In the genomic region with DNA sequence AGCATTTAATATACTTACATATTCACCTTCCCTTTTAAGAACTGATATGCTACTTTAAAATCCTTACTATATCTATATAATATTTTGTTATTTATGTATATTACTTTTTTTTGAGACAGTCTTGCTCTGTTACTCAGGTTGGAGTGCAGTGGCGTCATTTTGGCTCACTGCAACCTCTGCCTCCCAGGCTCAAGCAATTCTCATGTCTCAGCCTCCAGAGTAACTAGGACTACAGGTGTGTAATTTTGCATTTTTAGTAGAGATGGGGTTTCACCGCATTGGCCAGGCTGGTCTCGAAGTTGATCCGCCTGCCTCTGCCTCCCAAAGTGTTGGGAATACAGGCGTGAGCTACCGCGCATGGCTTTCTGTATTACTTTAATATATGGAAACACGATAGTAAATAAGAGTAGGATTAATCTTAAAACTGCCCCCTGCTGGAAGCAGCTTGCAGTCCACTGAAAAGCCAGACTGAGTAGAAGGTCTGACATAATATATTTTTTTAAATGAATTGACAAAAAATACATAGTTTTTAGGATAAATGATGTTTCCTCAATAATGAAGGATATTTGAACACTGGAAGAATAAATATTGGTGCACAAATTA, we compare ENCODE assay signal across 2 cellular contexts.
TF ChIP-seq lines count a peak whose summit lies in the region.

No MANE protein-coding gene starts in this region.

TF ChIP-seq in GM23338, 12 proteins besides CTCF, POLR2A, EP300 and RAD21:
- TF ChIP-seq, protein P1, sequence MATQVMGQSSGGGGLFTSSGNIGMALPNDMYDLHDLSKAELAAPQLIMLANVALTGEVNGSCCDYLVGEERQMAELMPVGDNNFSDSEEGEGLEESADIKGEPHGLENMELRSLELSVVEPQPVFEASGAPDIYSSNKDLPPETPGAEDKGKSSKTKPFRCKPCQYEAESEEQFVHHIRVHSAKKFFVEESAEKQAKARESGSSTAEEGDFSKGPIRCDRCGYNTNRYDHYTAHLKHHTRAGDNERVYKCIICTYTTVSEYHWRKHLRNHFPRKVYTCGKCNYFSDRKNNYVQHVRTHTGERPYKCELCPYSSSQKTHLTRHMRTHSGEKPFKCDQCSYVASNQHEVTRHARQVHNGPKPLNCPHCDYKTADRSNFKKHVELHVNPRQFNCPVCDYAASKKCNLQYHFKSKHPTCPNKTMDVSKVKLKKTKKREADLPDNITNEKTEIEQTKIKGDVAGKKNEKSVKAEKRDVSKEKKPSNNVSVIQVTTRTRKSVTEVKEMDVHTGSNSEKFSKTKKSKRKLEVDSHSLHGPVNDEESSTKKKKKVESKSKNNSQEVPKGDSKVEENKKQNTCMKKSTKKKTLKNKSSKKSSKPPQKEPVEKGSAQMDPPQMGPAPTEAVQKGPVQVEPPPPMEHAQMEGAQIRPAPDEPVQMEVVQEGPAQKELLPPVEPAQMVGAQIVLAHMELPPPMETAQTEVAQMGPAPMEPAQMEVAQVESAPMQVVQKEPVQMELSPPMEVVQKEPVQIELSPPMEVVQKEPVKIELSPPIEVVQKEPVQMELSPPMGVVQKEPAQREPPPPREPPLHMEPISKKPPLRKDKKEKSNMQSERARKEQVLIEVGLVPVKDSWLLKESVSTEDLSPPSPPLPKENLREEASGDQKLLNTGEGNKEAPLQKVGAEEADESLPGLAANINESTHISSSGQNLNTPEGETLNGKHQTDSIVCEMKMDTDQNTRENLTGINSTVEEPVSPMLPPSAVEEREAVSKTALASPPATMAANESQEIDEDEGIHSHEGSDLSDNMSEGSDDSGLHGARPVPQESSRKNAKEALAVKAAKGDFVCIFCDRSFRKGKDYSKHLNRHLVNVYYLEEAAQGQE (IDR thresholded peaks at IDR 0.05; ENCODE audit: unreplicated experiment): no peak
- TF ChIP-seq ZNF331 (CRISPR knock-in tag; IDR thresholded peaks at IDR 0.05; ENCODE audit: low read depth) (no peak), POLR2AphosphoS5 (IDR thresholded peaks at IDR 0.05; ENCODE audit: low read depth) (no peak), EZH2phosphoT487 (IDR thresholded peaks at IDR 0.05; ENCODE audit: unreplicated experiment) (no peak), CREB1 (CRISPR knock-in tag; IDR thresholded peaks at IDR 0.05; ENCODE audit: low read depth) (no peak), ZNF114 (CRISPR knock-in tag; IDR thresholded peaks at IDR 0.05) (no peak), EZH2 (IDR thresholded peaks at IDR 0.05; ENCODE audit: low read depth, unreplicated experiment) (no peak), NANOG (IDR thresholded peaks at IDR 0.05; ENCODE audit: borderline replicate concordance) (no peak)
- TF ChIP-seq, protein P2, sequence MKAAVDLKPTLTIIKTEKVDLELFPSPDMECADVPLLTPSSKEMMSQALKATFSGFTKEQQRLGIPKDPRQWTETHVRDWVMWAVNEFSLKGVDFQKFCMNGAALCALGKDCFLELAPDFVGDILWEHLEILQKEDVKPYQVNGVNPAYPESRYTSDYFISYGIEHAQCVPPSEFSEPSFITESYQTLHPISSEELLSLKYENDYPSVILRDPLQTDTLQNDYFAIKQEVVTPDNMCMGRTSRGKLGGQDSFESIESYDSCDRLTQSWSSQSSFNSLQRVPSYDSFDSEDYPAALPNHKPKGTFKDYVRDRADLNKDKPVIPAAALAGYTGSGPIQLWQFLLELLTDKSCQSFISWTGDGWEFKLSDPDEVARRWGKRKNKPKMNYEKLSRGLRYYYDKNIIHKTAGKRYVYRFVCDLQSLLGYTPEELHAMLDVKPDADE (IDR thresholded peaks at IDR 0.05): no peak

TF ChIP-seq in H1, 55 proteins besides CTCF, POLR2A, EP300 and RAD21:
- TF ChIP-seq BACH1 (IDR thresholded peaks at IDR 0.05; ENCODE audit: low read length) (no peak), POU5F1 (IDR thresholded peaks at IDR 0.05; ENCODE audit: low read depth, low read length) (no peak), CHD2 (IDR thresholded peaks at IDR 0.05; ENCODE audit: low read length) (no peak), NRF1 (IDR thresholded peaks at IDR 0.05; ENCODE audit: low read depth, low read length) (no peak), RFX5 (IDR thresholded peaks at IDR 0.05; ENCODE audit: borderline replicate concordance, low read depth, low read length) (no peak), ASH2L (IDR thresholded peaks at IDR 0.05; ENCODE audit: low read length) (no peak), RNF2 (IDR thresholded peaks at IDR 0.05; ENCODE audit: borderline replicate concordance, low read depth, low read length, missing control alignments, poor library complexity, severe bottlenecking) (no peak), TEAD4 (IDR thresholded peaks at IDR 0.05; ENCODE audit: low read depth, low read length) (no peak), RXRA (IDR thresholded peaks at IDR 0.05; ENCODE audit: insufficient read depth, low read depth, low read length) (no peak), GTF2F1 (IDR thresholded peaks at IDR 0.05; ENCODE audit: borderline replicate concordance, low read depth, low read length) (no peak), JUND (IDR thresholded peaks at IDR 0.05; ENCODE audit: low read length) (no peak), TBP (IDR thresholded peaks at IDR 0.05; ENCODE audit: low read depth, low read length) (no peak), KDM1A (IDR thresholded peaks at IDR 0.05; ENCODE audit: borderline replicate concordance, low read length) (no peak), ZNF274 (IDR thresholded peaks at IDR 0.05; ENCODE audit: borderline replicate concordance, extremely low read depth, low read length) (no peak), CREB1 (IDR thresholded peaks at IDR 0.05) (no peak)
- TF ChIP-seq, protein P3, sequence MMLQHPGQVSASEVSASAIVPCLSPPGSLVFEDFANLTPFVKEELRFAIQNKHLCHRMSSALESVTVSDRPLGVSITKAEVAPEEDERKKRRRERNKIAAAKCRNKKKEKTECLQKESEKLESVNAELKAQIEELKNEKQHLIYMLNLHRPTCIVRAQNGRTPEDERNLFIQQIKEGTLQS (IDR thresholded peaks at IDR 0.05; ENCODE audit: insufficient read depth, low read depth, low read length): no peak
